In the genomic region with DNA sequence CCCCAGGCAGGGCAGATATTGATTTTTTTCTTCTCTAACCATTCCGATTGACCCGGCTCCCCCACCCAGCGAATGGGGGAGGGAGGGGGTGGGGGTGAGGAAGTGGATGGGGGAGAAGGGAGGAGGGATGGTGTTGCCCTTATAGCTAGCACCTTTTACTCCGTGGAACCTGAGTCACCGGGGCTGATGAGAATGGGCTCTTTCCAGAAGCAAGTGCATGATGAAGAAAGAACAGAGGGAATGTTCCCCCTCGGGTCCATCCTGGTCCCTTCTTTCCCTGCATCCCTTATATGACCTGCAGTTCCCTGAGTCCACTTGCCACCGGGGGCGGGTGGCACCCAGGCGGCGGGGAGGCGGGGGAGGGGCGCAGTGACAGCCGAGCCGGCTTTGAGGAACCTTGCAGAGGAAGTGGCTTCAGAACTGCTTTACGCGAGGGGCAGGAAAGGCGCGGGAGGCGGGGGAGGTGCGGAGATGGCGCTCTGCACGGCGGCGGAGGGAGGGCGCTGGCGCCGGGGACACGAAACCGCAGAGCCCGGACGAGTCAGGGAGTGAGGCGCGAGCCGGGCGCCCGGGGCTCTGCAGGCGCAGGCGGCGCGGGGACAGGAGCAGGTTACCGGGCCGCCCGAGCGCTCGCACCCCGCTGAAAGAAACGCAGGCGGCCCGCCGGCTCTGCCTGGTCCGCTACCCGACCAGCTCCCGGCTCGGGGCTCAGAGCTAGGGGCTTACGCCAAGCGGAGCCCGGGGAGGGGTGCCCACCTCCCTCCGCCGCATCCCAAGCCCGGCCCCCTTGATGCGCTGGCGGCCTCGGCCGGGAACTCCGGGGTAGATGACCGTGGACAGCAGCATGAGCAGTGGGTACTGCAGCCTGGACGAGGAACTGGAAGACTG, we compare ENCODE assay signal across 8 cellular contexts. TPM values are rescaled to one million over a fixed set of nuclear protein-coding genes. Genes with fewer than 3 reads are reported as not detected.
DNase-seq lines count a peak whose midpoint lies in the region; ATAC-seq, FAIRE-seq and TF ChIP-seq lines count a peak whose summit lies in the region.

No MANE protein-coding gene starts in this region.

- no peaks in the 10 kb centered on the region for H3K27me3 ChIP-seq in esophagus squamous epithelium

- TF ChIP-seq CTCF in esophagus squamous epithelium (IDR thresholded peaks at IDR 0.05), result no peak

- no peaks in the 10 kb centered on the region for H3K9me3 Mint-ChIP-seq in activated T-cell treated with anti-CD3 and anti-CD28 coated beads, Interleukin-2, amount 50 U/mL, for 24 hours
- H3K9me3 Mint-ChIP-seq in naive thymus-derived CD8-positive, alpha-beta T cell, result no peaks in the 10 kb centered on the region
- H3K9me3 Mint-ChIP-seq in stimulated activated naive B cell treated with anti-CD40 and anti-IgM and Interleukin-4, amounts not matched to agents 10 μg/mL and 1 μg/mL and 100 μg/mL, for 72 hours, result no peaks in the 10 kb centered on the region

- POLR2A ChIA-PET in naive thymus-derived CD8-positive, alpha-beta T cell (lab: Charles Lee), result interaction anchor here (0.7 to 22.9 kb wide), 7 partner anchors 11 to 352 kb away, joined by 4 to 825 read pairs (median 9); partner anchors contain the start of genes EIF2D and RASSF5

- peak overlapping the region; percentile 62 to 85 (median 72) for H3K27ac ChIP-seq in esophagus squamous epithelium

- peaks cover 49% of the 10 kb centered on the region for H3K36me3 Mint-ChIP-seq in activated T-cell treated with anti-CD3 and anti-CD28 coated beads, Interleukin-2, amount 50 U/mL, for 24 hours (ENCODE audit: low read depth)
- H3K36me3 Mint-ChIP-seq in naive thymus-derived CD8-positive, alpha-beta T cell, result peaks cover 7 to 16% (median 8%) of the 10 kb centered on the region in 3 donors
- peaks cover 27 to 39% of the 10 kb centered on the region in 2 donors for H3K36me3 Mint-ChIP-seq in stimulated activated naive B cell treated with anti-CD40 and anti-IgM and Interleukin-4, amounts not matched to agents 10 μg/mL and 1 μg/mL and 100 μg/mL, for 72 hours

- H3K4me3 ChIP-seq in esophagus squamous epithelium, result peak overlapping the region; percentile 42 to 65 (median 54)

- peak; percentile 80 for FAIRE-seq in GM19239 (lab: Jason Lieb, UNC)

- H3K36me3 ChIP-seq in esophagus squamous epithelium, result peaks cover 0 to 11% (median 5%) of the 10 kb centered on the region in 3 donors

- 0 to 5% methylated on average over 4 to 11 of the region's 67 CpGs for WGBS in esophagus squamous epithelium, 2 donors

- H3K27me3 Mint-ChIP-seq in activated T-cell treated with anti-CD3 and anti-CD28 coated beads, Interleukin-2, amount 50 U/mL, for 24 hours, result no peaks in the 10 kb centered on the region
- H3K27me3 Mint-ChIP-seq in naive thymus-derived CD8-positive, alpha-beta T cell, result no peaks in the 10 kb centered on the region
- H3K27me3 Mint-ChIP-seq in stimulated activated naive B cell treated with anti-CD40 and anti-IgM and Interleukin-4, amounts not matched to agents 10 μg/mL and 1 μg/mL and 100 μg/mL, for 72 hours, result no peaks in the 10 kb centered on the region

- H3K4me1 ChIP-seq in esophagus squamous epithelium, result peaks cover 22 to 77% (median 35%) of the 10 kb centered on the region in 3 donors

- TF ChIP-seq POLR2A in esophagus squamous epithelium (IDR thresholded peaks at IDR 0.05), result peak in 2 of 4 donors; percentile 69 to 76

- H3K27ac Mint-ChIP-seq in activated T-cell treated with anti-CD3 and anti-CD28 coated beads, Interleukin-2, amount 50 U/mL, for 24 hours, result peak overlapping the region; percentile 97
- H3K27ac Mint-ChIP-seq in naive thymus-derived CD8-positive, alpha-beta T cell, result peak overlapping the region; percentile 74 to 99 (median 94)
- peak overlapping the region; percentile 99 for H3K27ac Mint-ChIP-seq in stimulated activated naive B cell treated with anti-CD40 and anti-IgM and Interleukin-4, amounts not matched to agents 10 μg/mL and 1 μg/mL and 100 μg/mL, for 72 hours

- peaks cover 73% of the 10 kb centered on the region for H3K4me1 Mint-ChIP-seq in activated T-cell treated with anti-CD3 and anti-CD28 coated beads, Interleukin-2, amount 50 U/mL, for 24 hours (ENCODE audit: low read depth)
- peaks cover 31 to 78% (median 75%) of the 10 kb centered on the region in 4 donors for H3K4me1 Mint-ChIP-seq in naive thymus-derived CD8-positive, alpha-beta T cell
- H3K4me1 Mint-ChIP-seq in stimulated activated naive B cell treated with anti-CD40 and anti-IgM and Interleukin-4, amounts not matched to agents 10 μg/mL and 1 μg/mL and 100 μg/mL, for 72 hours, result peaks cover 41 to 46% of the 10 kb centered on the region in 2 donors

- H3K4me3 Mint-ChIP-seq in activated T-cell treated with anti-CD3 and anti-CD28 coated beads, Interleukin-2, amount 50 U/mL, for 24 hours, result peak overlapping the region; percentile 89
- H3K4me3 Mint-ChIP-seq in naive thymus-derived CD8-positive, alpha-beta T cell, result peak overlapping the region; percentile 92 to 99 (median 98)
- peak overlapping the region; percentile 94 to 97 for H3K4me3 Mint-ChIP-seq in stimulated activated naive B cell treated with anti-CD40 and anti-IgM and Interleukin-4, amounts not matched to agents 10 μg/mL and 1 μg/mL and 100 μg/mL, for 72 hours

- intact Hi-C loops in esophagus squamous epithelium (cut with DNase I), result no loop called here

- DNase-seq in AML-193 (lab: John Stamatoyannopoulos, UW) (peak; percentile 78 to 92), GM19239 (ENCODE audit: insufficient read length, low spot score) (peak; percentile 58), HK-2 (ENCODE audit: unreplicated experiment) (peak; percentile 80), esophagus squamous epithelium (lab: John Stamatoyannopoulos, UW) (peak; percentile 40)
- peak; percentile 91 for DNase-seq in activated T-cell treated with anti-CD3 and anti-CD28 coated beads, Interleukin-2, amount 50 U/mL, for 24 hours
- DNase-seq in naive thymus-derived CD8-positive, alpha-beta T cell, result peak; percentile 74 to 92 (median 88)
- DNase-seq in stimulated activated naive B cell treated with anti-CD40 and anti-IgM and Interleukin-4, amounts not matched to agents 10 μg/mL and 1 μg/mL and 100 μg/mL, for 72 hours, result peak; percentile 81

- ATAC-seq in naive thymus-derived CD8-positive, alpha-beta T cell, result peak; percentile 72 to 77
- ATAC-seq in stimulated activated naive B cell treated with anti-CD40 and anti-IgM and Interleukin-4, amounts not matched to agents 10 μg/mL and 1 μg/mL and 100 μg/mL, for 72 hours (replicated peaks), result peak; percentile 75 to 78

- no peaks in the 10 kb centered on the region for H3K9me3 ChIP-seq in esophagus squamous epithelium

TF ChIP-seq in PFSK-1, 5 proteins besides CTCF, POLR2A, EP300 and RAD21:
- TF ChIP-seq REST (IDR thresholded peaks at IDR 0.05; ENCODE audit: insufficient read depth in 1 of 2, low read depth in 2 of 2, low read length in 2 of 2), result peak; percentile 37 to 80; a peak in 3 of 4 replicates
- TF ChIP-seq FOXP2 (optimal IDR thresholded peaks at IDR 0.05; ENCODE audit: borderline replicate concordance, extremely low read depth, extremely low read length, insufficient read depth), result peak; percentile 54
- no peak for TF ChIP-seq SIN3A (IDR thresholded peaks at IDR 0.05; ENCODE audit: borderline replicate concordance, insufficient read depth, low read length)

RNA-seq across cellular contexts. Expression of gene RASSF5, which starts 49.7 kb away (rescaled TPM):
- polyA plus RNA-seq in PFSK-1 (2012; ENCODE audit: insufficient read length, low read depth), result 2.0 TPM
- 10 to 100 TPM; 29.2 to 85.3 (median 35.1) TPM for total RNA-seq in esophagus squamous epithelium
- total RNA-seq in naive thymus-derived CD8-positive, alpha-beta T cell, result 100 to 1,000 TPM; 224 to 229 TPM
- polyA plus RNA-seq in naive thymus-derived CD8-positive, alpha-beta T cell, result 100 to 1,000 TPM; 233 to 358 (median 291) TPM

RNA-seq across cellular contexts. Expression of gene EIF2D, which starts 55.3 kb away (rescaled TPM):
- polyA plus RNA-seq in PFSK-1 (2012; ENCODE audit: insufficient read length, low read depth), result 64.7 TPM
- total RNA-seq in esophagus squamous epithelium, result 10 to 100 TPM; 26.8 to 54.4 (median 42.2) TPM
- 10 to 100 TPM; 61.7 to 62.4 TPM for total RNA-seq in naive thymus-derived CD8-positive, alpha-beta T cell
- 10 to 100 TPM; 38.9 to 46.0 (median 39.1) TPM for polyA plus RNA-seq in naive thymus-derived CD8-positive, alpha-beta T cell

Comparison
In these comparisons a context has a peak if more than half of its experiments do, and no peak if none do; other contexts are left out.
1. Peak in every context shown above with its lines: DNase-seq, ATAC-seq, H3K4me3 ChIP-seq and H3K27ac ChIP-seq.
2. DNase-seq: peak in every context shown above with its lines; median percentile 91 in activated T-cell treated with anti-CD3 and anti-CD28 coated beads, Interleukin-2, amount 50 U/mL, for 24 hours; 88 in naive thymus-derived CD8-positive, alpha-beta T cell; 85 in AML-193; 81 in stimulated activated naive B cell treated with anti-CD40 and anti-IgM and Interleukin-4, amounts not matched to agents 10 μg/mL and 1 μg/mL and 100 μg/mL, for 72 hours; 80 in HK-2; 58 in GM19239; 40 in esophagus squamous epithelium.